2 cellular contexts compared by ENCODE assay signal in the genomic region with DNA sequence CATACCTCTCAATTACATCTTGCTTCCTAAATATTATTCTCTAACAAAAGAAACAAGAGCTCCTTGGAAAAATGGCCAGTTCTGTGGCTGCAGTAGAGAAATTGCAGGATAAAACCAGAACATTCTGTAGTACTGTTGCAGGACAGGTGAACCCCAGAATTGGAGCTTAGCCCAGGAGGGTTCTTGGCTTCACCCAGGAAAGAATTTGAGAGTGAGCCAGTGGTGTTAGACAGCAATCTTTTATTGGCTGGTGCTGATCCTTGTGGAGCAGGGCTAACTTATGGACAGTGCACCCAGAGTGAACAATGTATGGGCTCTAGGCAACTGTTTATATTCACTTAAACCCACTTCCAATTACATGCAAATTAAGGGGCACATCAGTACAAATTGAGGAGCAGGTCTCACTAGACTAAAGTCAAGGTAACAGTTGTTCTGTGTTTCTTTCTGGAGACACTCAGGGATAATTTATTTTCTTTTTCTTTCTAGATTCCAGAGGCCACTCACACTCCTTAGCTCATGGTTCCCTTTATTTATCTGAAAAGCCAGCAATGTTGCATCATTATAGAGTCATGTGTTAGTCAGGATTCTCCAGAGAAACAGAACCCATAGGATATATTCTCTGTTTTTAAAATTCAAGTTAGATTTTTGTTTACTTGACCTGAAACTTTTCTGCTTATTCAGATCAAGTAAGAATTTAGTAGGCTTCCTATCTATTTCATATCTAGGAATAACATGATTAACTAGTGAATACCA.
A peak's percentile ranks its signal among the peaks of the same experiment; 100 is the strongest.
TF ChIP-seq lines count a peak whose summit lies in the region.

No MANE protein-coding gene starts in this region.

TF ChIP-seq in IMR-90, 13 proteins besides CTCF, POLR2A, EP300 and RAD21:
- TF ChIP-seq MAFK (IDR thresholded peaks at IDR 0.05; ENCODE audit: low read depth, low read length) (no peak), CEBPB (IDR thresholded peaks at IDR 0.05; ENCODE audit: low read depth, low read length) (peak; percentile 64)
TF ChIP-seq in IMR-90: peak in this region for 1.

TF ChIP-seq in GM23338, 12 proteins besides CTCF, POLR2A, EP300 and RAD21:
- TF ChIP-seq POLR2AphosphoS5 (IDR thresholded peaks at IDR 0.05; ENCODE audit: low read depth) (no peak), ZNF114 (CRISPR knock-in tag; IDR thresholded peaks at IDR 0.05) (no peak), STAT1 (IDR thresholded peaks at IDR 0.05; ENCODE audit: unreplicated experiment) (no peak), ZNF462 (CRISPR knock-in tag; IDR thresholded peaks at IDR 0.05) (no peak), EZH2phosphoT487 (IDR thresholded peaks at IDR 0.05; ENCODE audit: unreplicated experiment) (no peak), JUNB (IDR thresholded peaks at IDR 0.05; ENCODE audit: unreplicated experiment) (no peak), ZNF331 (CRISPR knock-in tag; IDR thresholded peaks at IDR 0.05; ENCODE audit: low read depth) (no peak), EZH2 (IDR thresholded peaks at IDR 0.05; ENCODE audit: low read depth, unreplicated experiment) (no peak)
- TF ChIP-seq, protein P1, sequence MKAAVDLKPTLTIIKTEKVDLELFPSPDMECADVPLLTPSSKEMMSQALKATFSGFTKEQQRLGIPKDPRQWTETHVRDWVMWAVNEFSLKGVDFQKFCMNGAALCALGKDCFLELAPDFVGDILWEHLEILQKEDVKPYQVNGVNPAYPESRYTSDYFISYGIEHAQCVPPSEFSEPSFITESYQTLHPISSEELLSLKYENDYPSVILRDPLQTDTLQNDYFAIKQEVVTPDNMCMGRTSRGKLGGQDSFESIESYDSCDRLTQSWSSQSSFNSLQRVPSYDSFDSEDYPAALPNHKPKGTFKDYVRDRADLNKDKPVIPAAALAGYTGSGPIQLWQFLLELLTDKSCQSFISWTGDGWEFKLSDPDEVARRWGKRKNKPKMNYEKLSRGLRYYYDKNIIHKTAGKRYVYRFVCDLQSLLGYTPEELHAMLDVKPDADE (IDR thresholded peaks at IDR 0.05) = no peak
TF ChIP-seq in GM23338: peak in this region for 0.
